In genomic region chr10:26637521-26638275, GRCh38 we compare ENCODE assay signal across 2 cellular contexts.
TF ChIP-seq lines count a peak whose summit lies in the region.

No MANE protein-coding gene starts in this region.

TF ChIP-seq in Ishikawa, 13 proteins besides CTCF, POLR2A, EP300 and RAD21 (continued from another document):
- TF ChIP-seq REST (IDR thresholded peaks at IDR 0.05; ENCODE audit: low read depth) (no peak), NFIC (IDR thresholded peaks at IDR 0.05) (no peak), TAF1 (IDR thresholded peaks at IDR 0.05; ENCODE audit: low read depth) (no peak)

TF ChIP-seq in K562, 482 proteins besides CTCF, POLR2A, EP300 and RAD21 (continued from another document):
- no peak for TF ChIP-seq MLLT1 (IDR thresholded peaks at IDR 0.05)
- peak; percentile 47; the same call in 1 of the 2 replicates for TF ChIP-seq L3MBTL2 (IDR thresholded peaks at IDR 0.05)
- TF ChIP-seq HDAC8 (tag; IDR thresholded peaks at IDR 0.05) = no peak
- peak; percentile 31; the same call in 1 of the 2 replicates for TF ChIP-seq MGA (IDR thresholded peaks at IDR 0.05)
- TF ChIP-seq FOXJ2 (tag; IDR thresholded peaks at IDR 0.05) = no peak
- TF ChIP-seq DDX20 (tag; IDR thresholded peaks at IDR 0.05; ENCODE audit: low read depth) = no peak
- no peak for TF ChIP-seq ZNF785 (CRISPR knock-in tag; IDR thresholded peaks at IDR 0.05)
- no peak for TF ChIP-seq KLF10 (CRISPR knock-in tag; IDR thresholded peaks at IDR 0.05)
- no peak for TF ChIP-seq TCF3 (CRISPR knock-in tag; IDR thresholded peaks at IDR 0.05)
- no peak for TF ChIP-seq RBM17 (IDR thresholded peaks at IDR 0.05; ENCODE audit: borderline replicate concordance, low read depth, low read length)
- TF ChIP-seq POLR3A (IDR thresholded peaks at IDR 0.05; ENCODE audit: borderline replicate concordance, extremely low read depth, insufficient read depth, insufficient read length) = no peak
- no peak for TF ChIP-seq HOMEZ (CRISPR knock-in tag; IDR thresholded peaks at IDR 0.05)
